In genomic region chr17:80917716-80918560, GRCh38 we compare ENCODE assay signal across 19 cellular contexts.
DNase-seq lines count a peak whose midpoint lies in the region; ATAC-seq, FAIRE-seq and TF ChIP-seq lines count a peak whose summit lies in the region.
"Had no signal": no experiment of that assay in that cellular context is flagged by ENCODE, and none has a peak within 500 bp of the region (broad histone marks: within the 10 kb centered on the region; RNA-seq: fewer than 3 reads in every experiment).

No MANE protein-coding gene starts in this region.

- H3K27ac ChIP-seq in kidney (ENCODE audit: low read depth in 2 of 2, low read length in 2 of 2), result no peak overlapping the region
- H3K27ac ChIP-seq in osteoblast (ENCODE audit: low read depth, low read length), result no peak overlapping the region
- no peak overlapping the region for H3K27ac ChIP-seq in upper lobe of right lung
- H3K27ac ChIP-seq: BLaER1, HL-60 had no signal

- intact Hi-C loops in kidney (cut with DNase I), result no loop called here
- intact Hi-C loops in upper lobe of right lung (cut with DNase I), result no loop called here

- POLR2A ChIA-PET in activated CD4-positive, alpha-beta T cell treated with anti-CD3 and anti-CD28 coated beads, Interleukin-2, amount 10 ng/mL, durations not matched to agents 7 days and 5 days (lab: Charles Lee), result no interaction called here

- DNase-seq in activated CD4-positive, alpha-beta T cell treated with anti-CD3 and anti-CD28 coated beads, Interleukin-2, amount 10 ng/mL, durations not matched to agents 7 days and 5 days, result no peak
- DNase-seq in activated CD4-positive, alpha-beta T cell treated with anti-CD3 and anti-CD28 coated beads for 4 hours, result no peak
- peak; percentile 72 for DNase-seq in kidney
- peak; percentile 60 for DNase-seq in osteoblast (ENCODE audit: insufficient read length, low spot score, missing footprints)
- DNase-seq in upper lobe of right lung, result peak; percentile 57
- DNase-seq in NCI-H1930 (lab: John Stamatoyannopoulos, UW), result no peak
- DNase-seq: 8988T, DMS 273 treated with DMSO at 0.1 percent for 48 hours, GOT3, KBM-7, NCI-H1092 treated with DMSO at 0.1 percent for 48 hours, NCI-H1694 treated with DMSO at 0.1 percent for 48 hours, NCI-H2171, NCI-H774 had no signal

- peaks cover 20% of the 10 kb centered on the region for H3K36me3 Mint-ChIP-seq in activated CD4-positive, alpha-beta T cell treated with anti-CD3 and anti-CD28 coated beads, Interleukin-2, amount 10 ng/mL, durations not matched to agents 7 days and 5 days (ENCODE audit: low read depth)

- H3K27ac Mint-ChIP-seq in activated CD4-positive, alpha-beta T cell treated with anti-CD3 and anti-CD28 coated beads, Interleukin-2, amount 10 ng/mL, durations not matched to agents 7 days and 5 days, result peak overlapping the region; percentile 11

- peaks cover 0 to 6% of the 10 kb centered on the region in 2 donors for H3K36me3 ChIP-seq in kidney (ENCODE audit: control insufficient read depth in 1 of 2, insufficient read depth in 2 of 2, low read length in 2 of 2)
- no peaks in the 10 kb centered on the region for H3K36me3 ChIP-seq in osteoblast (ENCODE audit: insufficient read depth, low read length)
- peaks cover 13% of the 10 kb centered on the region for H3K36me3 ChIP-seq in upper lobe of right lung

- no peak for FAIRE-seq in kidney (lab: Jason Lieb, UNC)

- H3K27me3 ChIP-seq in osteoblast (ENCODE audit: insufficient read depth, low read length), result no peaks in the 10 kb centered on the region
- no peaks in the 10 kb centered on the region for H3K27me3 ChIP-seq in upper lobe of right lung

- H2AFZ ChIP-seq in osteoblast (ENCODE audit: low read length), result no peak overlapping the region

- H4K20me1 ChIP-seq in osteoblast (ENCODE audit: insufficient read depth, low read length), result no peaks in the 10 kb centered on the region

- no peak overlapping the region for H3K4me2 ChIP-seq in osteoblast (ENCODE audit: insufficient read depth, low read length)
- H3K4me2 ChIP-seq: BLaER1 had no signal

- peaks cover 9 to 13% of the 10 kb centered on the region in 2 donors for H3K4me1 ChIP-seq in kidney (ENCODE audit: control insufficient read depth in 1 of 2, insufficient read depth in 1 of 2, low read depth in 1 of 2, low read length in 2 of 2)
- H3K4me1 ChIP-seq in osteoblast (ENCODE audit: insufficient read depth, low read length), result no peaks in the 10 kb centered on the region
- H3K4me1 ChIP-seq in upper lobe of right lung, result no peaks in the 10 kb centered on the region

- CTCF ChIA-PET in activated CD4-positive, alpha-beta T cell treated with anti-CD3 and anti-CD28 coated beads, Interleukin-2, amount 10 ng/mL, durations not matched to agents 7 days and 5 days (lab: Charles Lee), result interaction anchor here (0.5 to 2.9 kb wide), 4 partner anchors 11 to 491 kb away, joined by 3 to 9 read pairs (median 4); no protein-coding TSS in a partner anchor

- ATAC-seq in upper lobe of right lung (no peak), GM21360 (IDR thresholded peaks at IDR 0.05; ENCODE audit: unreplicated experiment) (no peak), HG02623 (IDR thresholded peaks at IDR 0.05; ENCODE audit: unreplicated experiment) (no peak)
- ATAC-seq: Panc1 had no signal

- H3K9me3 Mint-ChIP-seq in activated CD4-positive, alpha-beta T cell treated with anti-CD3 and anti-CD28 coated beads, Interleukin-2, amount 10 ng/mL, durations not matched to agents 7 days and 5 days, result peaks cover 2% of the 10 kb centered on the region

- no peaks in the 10 kb centered on the region for H3K27me3 Mint-ChIP-seq in activated CD4-positive, alpha-beta T cell treated with anti-CD3 and anti-CD28 coated beads, Interleukin-2, amount 10 ng/mL, durations not matched to agents 7 days and 5 days

- H3K9me3 ChIP-seq in kidney (ENCODE audit: control insufficient read depth in 1 of 2, low read length in 2 of 2) (no peaks in the 10 kb centered on the region), osteoblast (ENCODE audit: low read depth, low read length) (no peaks in the 10 kb centered on the region), upper lobe of right lung (no peaks in the 10 kb centered on the region)

- no peaks in the 10 kb centered on the region for H3K79me2 ChIP-seq in osteoblast (ENCODE audit: insufficient read depth, low read length)

- H3K4me1 Mint-ChIP-seq in activated CD4-positive, alpha-beta T cell treated with anti-CD3 and anti-CD28 coated beads, Interleukin-2, amount 10 ng/mL, durations not matched to agents 7 days and 5 days, result no peaks in the 10 kb centered on the region

- no peak overlapping the region for H3K4me3 Mint-ChIP-seq in activated CD4-positive, alpha-beta T cell treated with anti-CD3 and anti-CD28 coated beads, Interleukin-2, amount 10 ng/mL, durations not matched to agents 7 days and 5 days

- TF ChIP-seq CTCF in kidney (IDR thresholded peaks at IDR 0.05; ENCODE audit: borderline replicate concordance, extremely low read depth, insufficient read depth) (no peak), osteoblast (IDR thresholded peaks at IDR 0.05; ENCODE audit: extremely low read depth, low read depth, low read length) (no peak), upper lobe of right lung (IDR thresholded peaks at IDR 0.05) (no peak)

- H3K4me3 ChIP-seq in kidney (ENCODE audit: low read length in 2 of 2) (no peak overlapping the region), osteoblast (ENCODE audit: insufficient read depth, low read length) (no peak overlapping the region), upper lobe of right lung (no peak overlapping the region)
- H3K4me3 ChIP-seq: BLaER1 had no signal

- H3K9ac ChIP-seq in kidney (ENCODE audit: low read length in 2 of 2), result no peak overlapping the region
- H3K9ac ChIP-seq: BLaER1 had no signal

Comparison
In these comparisons a context has a peak if more than half of its experiments do, and no peak if none do; other contexts are left out.
1. DNase-seq: peak in kidney (single experiment), osteoblast (single experiment) and upper lobe of right lung (single experiment); none in activated CD4-positive, alpha-beta T cell treated with anti-CD3 and anti-CD28 coated beads, Interleukin-2, amount 10 ng/mL, durations not matched to agents 7 days and 5 days (single experiment), activated CD4-positive, alpha-beta T cell treated with anti-CD3 and anti-CD28 coated beads for 4 hours (0 of 2) and NCI-H1930 (0 of 2).